18 cellular contexts compared by ENCODE assay signal in genomic region chr6:167244991-167245390, GRCh38. TPM values are rescaled to one million over a fixed set of nuclear protein-coding genes. Genes with fewer than 3 reads are reported as not detected.
"Had no signal": no experiment of that assay in that cellular context is flagged by ENCODE, and none has a peak within 500 bp of the region (broad histone marks: within the 10 kb centered on the region; RNA-seq: fewer than 3 reads in every experiment).

No MANE protein-coding gene starts in this region.

- H3K27ac ChIP-seq: tibial nerve, VCaP had no signal

- DNase-seq: activated CD4-positive, alpha-beta memory T cell treated with anti-CD3 and anti-CD28 coated beads for 36 hours; activated CD4-positive, alpha-beta T cell treated with anti-CD3 and anti-CD28 coated beads for 36 hours; activated CD8-positive, alpha-beta memory T cell treated with anti-CD3 and anti-CD28 coated beads, Interleukin-2, amount 10 ng/mL, durations not matched to agents 7 days and 5 days; activated naive CD4-positive, alpha-beta T cell treated with anti-CD3 and anti-CD28 coated beads for 36 hours; activated T-cell treated with anti-CD3 and anti-CD28 coated beads, Interleukin-2, amount 50 U/mL, for 1 hour; immature natural killer cell; nucleus accumbens; stimulated activated CD4-positive, alpha-beta T cell treated with anti-CD3 and anti-CD28 coated beads, Interleukin-4, amount 100 ng/mL, for 4 hours; stimulated activated CD8-positive, alpha-beta memory T cell treated with anti-CD3 and anti-CD28 coated beads, Interleukin-4, amount 100 ng/mL, for 48 hours; stimulated activated naive CD4-positive, alpha-beta T cell treated with Interleukin-2 at 50 U/mL for 16 hours; T-helper 1 cell; T1000 had no signal

- H3K4me3 ChIP-seq: smooth muscle cell, tibial nerve had no signal

- H3K27me3 ChIP-seq: tibial nerve had no signal

- H3K36me3 ChIP-seq: tibial nerve had no signal

- H3K9me3 ChIP-seq: tibial nerve had no signal

- ATAC-seq: activated CD4-positive, alpha-beta T cell treated with anti-CD3 and anti-CD28 coated beads for 36 hours; activated CD8-positive, alpha-beta memory T cell treated with anti-CD3 and anti-CD28 coated beads, Interleukin-2, amount 10 ng/mL, durations not matched to agents 7 days and 5 days had no signal

- H3K4me1 ChIP-seq: tibial nerve had no signal

RNA-seq across cellular contexts. Expression of gene UNC93A, which starts 46.1 kb away (rescaled TPM):
- total RNA-seq: activated CD4-positive, alpha-beta memory T cell treated with anti-CD3 and anti-CD28 coated beads for 36 hours; activated CD4-positive, alpha-beta T cell treated with anti-CD3 and anti-CD28 coated beads for 36 hours; activated CD8-positive, alpha-beta memory T cell treated with anti-CD3 and anti-CD28 coated beads, Interleukin-2, amount 10 ng/mL, durations not matched to agents 7 days and 5 days; activated naive CD4-positive, alpha-beta T cell treated with anti-CD3 and anti-CD28 coated beads for 36 hours; activated T-helper 2 cell treated with anti-CD3 and anti-CD28 coated beads, Interferon-gamma antibody, Interleukin-2, Interleukin-4, amounts not matched to agents 10 μg/mL and 5 μg/mL and 100 μg/mL, durations not matched to agents 14 hours and 24 hours and 36 hours; astrocyte; mesenteric fat pad; smooth muscle cell; tibial nerve had no signal
